Comparison of ENCODE assay signal across 15 cellular contexts in the genomic region with DNA sequence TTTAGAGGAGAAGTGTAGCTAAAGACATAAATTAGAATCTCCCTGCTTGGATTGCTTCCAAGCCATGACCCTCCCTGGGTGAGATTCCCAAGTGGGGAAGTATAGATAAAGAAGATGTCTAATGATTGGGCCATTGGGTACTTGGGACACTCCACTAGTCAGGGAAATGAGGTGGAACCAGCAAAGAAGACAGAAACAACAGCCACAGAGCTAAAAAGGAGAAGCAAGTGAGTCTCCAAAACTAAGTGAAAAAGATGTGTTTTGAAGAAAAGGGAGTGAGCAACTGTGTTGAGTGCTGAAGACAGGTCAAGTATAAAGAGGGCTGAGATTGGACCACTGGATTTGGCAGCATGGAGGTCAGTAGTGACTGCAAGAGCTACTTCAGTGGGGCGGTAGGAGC.
"Had no signal": no experiment of that assay in that cellular context is flagged by ENCODE, and none has a peak within 500 bp of the region (broad histone marks: within the 10 kb centered on the region; RNA-seq: fewer than 3 reads in every experiment).

No MANE protein-coding gene starts in this region.

- H3K27me3 Mint-ChIP-seq: activated CD4-positive, alpha-beta T cell treated with anti-CD3 and anti-CD28 coated beads, Interleukin-2, amount 10 ng/mL, durations not matched to agents 24 days and 14 days; stimulated activated naive CD8-positive, alpha-beta T cell treated with anti-CD3 and anti-CD28 coated beads, Interleukin-15, amount 100 ng/mL, for 72 hours had no signal

- DNase-seq: activated CD4-positive, alpha-beta T cell treated with anti-CD3 and anti-CD28 coated beads, Interleukin-2, amount 10 ng/mL, durations not matched to agents 24 days and 14 days; activated naive CD4-positive, alpha-beta T cell treated with anti-CD3 and anti-CD28 coated beads, Interleukin-2, amount 50 U/mL, for 16 hours; caudate nucleus; cortex of kidney; effector CD8-positive, alpha-beta T cell; gastrocnemius medialis; left lung; mesenchymal stem cell; nephron progenitor cell; stimulated activated CD4-positive, alpha-beta T cell treated with anti-CD3 and anti-CD28 coated beads, Interleukin-4, amount 100 ng/mL, for 1 hour; stimulated activated CD8-positive, alpha-beta memory T cell treated with anti-CD3 and anti-CD28 coated beads, Interleukin-4, amount 100 ng/mL, for 48 hours; stimulated activated naive CD8-positive, alpha-beta T cell treated with anti-CD3 and anti-CD28 coated beads, Interleukin-15, amount 100 ng/mL, for 72 hours; testis; upper lobe of right lung had no signal

- H3K9me3 Mint-ChIP-seq: activated CD4-positive, alpha-beta T cell treated with anti-CD3 and anti-CD28 coated beads, Interleukin-2, amount 10 ng/mL, durations not matched to agents 24 days and 14 days; nephron progenitor cell; stimulated activated naive CD8-positive, alpha-beta T cell treated with anti-CD3 and anti-CD28 coated beads, Interleukin-15, amount 100 ng/mL, for 72 hours; WTC11 had no signal

- H3K27ac Mint-ChIP-seq: activated CD4-positive, alpha-beta T cell treated with anti-CD3 and anti-CD28 coated beads, Interleukin-2, amount 10 ng/mL, durations not matched to agents 24 days and 14 days; nephron progenitor cell; stimulated activated naive CD8-positive, alpha-beta T cell treated with anti-CD3 and anti-CD28 coated beads, Interleukin-15, amount 100 ng/mL, for 72 hours; WTC11 had no signal

- H3K9me3 ChIP-seq: gastrocnemius medialis, left lung, testis, upper lobe of right lung had no signal

- H3K36me3 Mint-ChIP-seq: WTC11 had no signal

- H3K27ac ChIP-seq: gastrocnemius medialis, testis, upper lobe of right lung had no signal

- H3K4me3 Mint-ChIP-seq: activated CD4-positive, alpha-beta T cell treated with anti-CD3 and anti-CD28 coated beads, Interleukin-2, amount 10 ng/mL, durations not matched to agents 24 days and 14 days; nephron progenitor cell; stimulated activated naive CD8-positive, alpha-beta T cell treated with anti-CD3 and anti-CD28 coated beads, Interleukin-15, amount 100 ng/mL, for 72 hours; WTC11 had no signal

- H3K27me3 ChIP-seq: gastrocnemius medialis, left lung, testis, upper lobe of right lung had no signal

- H3K36me3 ChIP-seq: gastrocnemius medialis, left lung, upper lobe of right lung had no signal

- ATAC-seq: gastrocnemius medialis; left lung; stimulated activated naive CD8-positive, alpha-beta T cell treated with anti-CD3 and anti-CD28 coated beads, Interleukin-15, amount 100 ng/mL, for 72 hours; upper lobe of right lung; WTC11 had no signal

- H3K4me3 ChIP-seq: gastrocnemius medialis, left lung, testis, upper lobe of right lung had no signal
